ENCODE assay signal across 1 cellular context in genomic region chr1:182761396-182762395, GRCh38.
A peak's percentile ranks its signal among the peaks of the same experiment; 100 is the strongest.
TF ChIP-seq lines count a peak whose summit lies in the region.

No MANE protein-coding gene starts in this region.

TF ChIP-seq in GM12878, 131 proteins besides CTCF, POLR2A, EP300 and RAD21:
- TF ChIP-seq SUPT20H (IDR thresholded peaks at IDR 0.05; ENCODE audit: borderline replicate concordance, control insufficient read depth, low read depth, low read length), result no peak
- TF ChIP-seq EGR1 (IDR thresholded peaks at IDR 0.05; ENCODE audit: borderline replicate concordance in 1 of 2, low read depth in 2 of 2, low read length in 2 of 2), result no peak
- TF ChIP-seq KLF5 (IDR thresholded peaks at IDR 0.05; ENCODE audit: partially characterized antibody), result peak; percentile 36
- TF ChIP-seq, protein P1, sequence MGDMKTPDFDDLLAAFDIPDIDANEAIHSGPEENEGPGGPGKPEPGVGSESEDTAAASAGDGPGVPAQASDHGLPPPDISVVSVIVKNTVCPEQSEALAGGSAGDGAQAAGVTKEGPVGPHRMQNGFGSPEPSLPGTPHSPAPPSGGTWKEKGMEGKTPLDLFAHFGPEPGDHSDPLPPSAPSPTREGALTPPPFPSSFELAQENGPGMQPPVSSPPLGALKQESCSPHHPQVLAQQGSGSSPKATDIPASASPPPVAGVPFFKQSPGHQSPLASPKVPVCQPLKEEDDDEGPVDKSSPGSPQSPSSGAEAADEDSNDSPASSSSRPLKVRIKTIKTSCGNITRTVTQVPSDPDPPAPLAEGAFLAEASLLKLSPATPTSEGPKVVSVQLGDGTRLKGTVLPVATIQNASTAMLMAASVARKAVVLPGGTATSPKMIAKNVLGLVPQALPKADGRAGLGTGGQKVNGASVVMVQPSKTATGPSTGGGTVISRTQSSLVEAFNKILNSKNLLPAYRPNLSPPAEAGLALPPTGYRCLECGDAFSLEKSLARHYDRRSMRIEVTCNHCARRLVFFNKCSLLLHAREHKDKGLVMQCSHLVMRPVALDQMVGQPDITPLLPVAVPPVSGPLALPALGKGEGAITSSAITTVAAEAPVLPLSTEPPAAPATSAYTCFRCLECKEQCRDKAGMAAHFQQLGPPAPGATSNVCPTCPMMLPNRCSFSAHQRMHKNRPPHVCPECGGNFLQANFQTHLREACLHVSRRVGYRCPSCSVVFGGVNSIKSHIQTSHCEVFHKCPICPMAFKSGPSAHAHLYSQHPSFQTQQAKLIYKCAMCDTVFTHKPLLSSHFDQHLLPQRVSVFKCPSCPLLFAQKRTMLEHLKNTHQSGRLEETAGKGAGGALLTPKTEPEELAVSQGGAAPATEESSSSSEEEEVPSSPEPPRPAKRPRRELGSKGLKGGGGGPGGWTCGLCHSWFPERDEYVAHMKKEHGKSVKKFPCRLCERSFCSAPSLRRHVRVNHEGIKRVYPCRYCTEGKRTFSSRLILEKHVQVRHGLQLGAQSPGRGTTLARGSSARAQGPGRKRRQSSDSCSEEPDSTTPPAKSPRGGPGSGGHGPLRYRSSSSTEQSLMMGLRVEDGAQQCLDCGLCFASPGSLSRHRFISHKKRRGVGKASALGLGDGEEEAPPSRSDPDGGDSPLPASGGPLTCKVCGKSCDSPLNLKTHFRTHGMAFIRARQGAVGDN (IDR thresholded peaks at IDR 0.05), result peak; percentile 94
- TF ChIP-seq NR2C2 (IDR thresholded peaks at IDR 0.05; ENCODE audit: borderline replicate concordance, control insufficient read depth, insufficient read length, low read depth), result no peak
- no peak for TF ChIP-seq MEF2A (IDR thresholded peaks at IDR 0.05; ENCODE audit: insufficient read depth, low read depth, low read length)
- TF ChIP-seq SREBF1 (IDR thresholded peaks at IDR 0.05; ENCODE audit: low read length), result no peak
- TF ChIP-seq PKNOX1 (IDR thresholded peaks at IDR 0.05), result no peak
- TF ChIP-seq SMAD1 (IDR thresholded peaks at IDR 0.05; ENCODE audit: low read depth, partially characterized antibody), result no peak
- no peak for TF ChIP-seq BCL11A (IDR thresholded peaks at IDR 0.05; ENCODE audit: low read depth, low read length)
- peak; percentile 21; the same call in 1 of the 3 replicates for TF ChIP-seq POU2F2 (IDR thresholded peaks at IDR 0.05; ENCODE audit: borderline replicate concordance, low read depth, low read length)
- TF ChIP-seq, protein P2, sequence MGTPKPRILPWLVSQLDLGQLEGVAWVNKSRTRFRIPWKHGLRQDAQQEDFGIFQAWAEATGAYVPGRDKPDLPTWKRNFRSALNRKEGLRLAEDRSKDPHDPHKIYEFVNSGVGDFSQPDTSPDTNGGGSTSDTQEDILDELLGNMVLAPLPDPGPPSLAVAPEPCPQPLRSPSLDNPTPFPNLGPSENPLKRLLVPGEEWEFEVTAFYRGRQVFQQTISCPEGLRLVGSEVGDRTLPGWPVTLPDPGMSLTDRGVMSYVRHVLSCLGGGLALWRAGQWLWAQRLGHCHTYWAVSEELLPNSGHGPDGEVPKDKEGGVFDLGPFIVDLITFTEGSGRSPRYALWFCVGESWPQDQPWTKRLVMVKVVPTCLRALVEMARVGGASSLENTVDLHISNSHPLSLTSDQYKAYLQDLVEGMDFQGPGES (IDR thresholded peaks at IDR 0.05), result no peak
- TF ChIP-seq CEBPB (IDR thresholded peaks at IDR 0.05; ENCODE audit: borderline replicate concordance in 1 of 2, low read depth in 2 of 2, low read length in 2 of 2), result no peak
- TF ChIP-seq ESRRA (IDR thresholded peaks at IDR 0.05; ENCODE audit: low read length), result no peak
- TF ChIP-seq NFIC (IDR thresholded peaks at IDR 0.05; ENCODE audit: low read depth, low read length), result no peak
- TF ChIP-seq GATAD2B (conservative IDR thresholded peaks at IDR 0.05; ENCODE audit: low read depth), result no peak
- no peak for TF ChIP-seq TCF12 (IDR thresholded peaks at IDR 0.05; ENCODE audit: low read depth, low read length)
- no peak for TF ChIP-seq MTA2 (IDR thresholded peaks at IDR 0.05; ENCODE audit: low read depth)
- TF ChIP-seq TCF7 (IDR thresholded peaks at IDR 0.05; ENCODE audit: borderline replicate concordance), result no peak
- peak; percentile 96 for TF ChIP-seq ZNF592 (IDR thresholded peaks at IDR 0.05)
- TF ChIP-seq ATF7 (IDR thresholded peaks at IDR 0.05; ENCODE audit: low read depth), result no peak
- no peak for TF ChIP-seq ZNF207 (IDR thresholded peaks at IDR 0.05; ENCODE audit: borderline replicate concordance)
- TF ChIP-seq, protein P3, sequence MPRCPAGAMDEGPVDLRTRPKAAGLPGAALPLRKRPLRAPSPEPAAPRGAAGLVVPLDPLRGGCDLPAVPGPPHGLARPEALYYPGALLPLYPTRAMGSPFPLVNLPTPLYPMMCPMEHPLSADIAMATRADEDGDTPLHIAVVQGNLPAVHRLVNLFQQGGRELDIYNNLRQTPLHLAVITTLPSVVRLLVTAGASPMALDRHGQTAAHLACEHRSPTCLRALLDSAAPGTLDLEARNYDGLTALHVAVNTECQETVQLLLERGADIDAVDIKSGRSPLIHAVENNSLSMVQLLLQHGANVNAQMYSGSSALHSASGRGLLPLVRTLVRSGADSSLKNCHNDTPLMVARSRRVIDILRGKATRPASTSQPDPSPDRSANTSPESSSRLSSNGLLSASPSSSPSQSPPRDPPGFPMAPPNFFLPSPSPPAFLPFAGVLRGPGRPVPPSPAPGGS (IDR thresholded peaks at IDR 0.05; ENCODE audit: borderline replicate concordance, insufficient read depth, low read depth, low read length, poor library complexity, severe bottlenecking), result no peak
- no peak for TF ChIP-seq DPF2 (IDR thresholded peaks at IDR 0.05)
- no peak for TF ChIP-seq E2F4 (IDR thresholded peaks at IDR 0.05; ENCODE audit: low read depth, low read length)
- TF ChIP-seq CBX5 (IDR thresholded peaks at IDR 0.05; ENCODE audit: low read depth), result no peak
